Comparison of ENCODE assay signal across 27 cellular contexts in genomic region chr9:87181670-87182069, GRCh38.
DNase-seq lines count a peak whose midpoint lies in the region; ATAC-seq and TF ChIP-seq lines count a peak whose summit lies in the region.
"Had no signal": no experiment of that assay in that cellular context is flagged by ENCODE, and none has a peak within 500 bp of the region (broad histone marks: within the 10 kb centered on the region; RNA-seq: fewer than 3 reads in every experiment).

No MANE protein-coding gene starts in this region.

- no peak for TF ChIP-seq CTCF in GM12864 (IDR thresholded peaks at IDR 0.05; ENCODE audit: low read depth, low read length, missing control alignments)
- no peak for TF ChIP-seq CTCF in suprapubic skin (IDR thresholded peaks at IDR 0.05)
- no peak for TF ChIP-seq CTCF in stomach (IDR thresholded peaks at IDR 0.05)

- TF ChIP-seq POLR2A in erythroblast (IDR thresholded peaks at IDR 0.05; ENCODE audit: low read length) (no peak), suprapubic skin (IDR thresholded peaks at IDR 0.05) (no peak), stomach (IDR thresholded peaks at IDR 0.05) (no peak)

- intact Hi-C loops in stomach (cut with DNase I; ENCODE audit: low total_unique reads) = no loop called here

- H3K27ac ChIP-seq in suprapubic skin (no peak overlapping the region), stomach (no peak overlapping the region)
- H3K27ac ChIP-seq: adrenal gland, dorsolateral prefrontal cortex, pancreas had no signal

- peak; percentile 64 for ATAC-seq in GM18868 (IDR thresholded peaks at IDR 0.05; ENCODE audit: unreplicated experiment)
- peak; percentile 56 for ATAC-seq in GM21723 (IDR thresholded peaks at IDR 0.05; ENCODE audit: unreplicated experiment)
- ATAC-seq: activated CD8-positive, alpha-beta memory T cell treated with anti-CD3 and anti-CD28 coated beads, Interleukin-2, amount 10 ng/mL, durations not matched to agents 7 days and 5 days; GM23338; pancreas had no signal

- H3K9me3 ChIP-seq in suprapubic skin (no peaks in the 10 kb centered on the region), stomach (peaks cover 0 to 6% (median 0%) of the 10 kb centered on the region in 4 donors)
- H3K9me3 ChIP-seq: adrenal gland, pancreas had no signal

- no peaks in the 10 kb centered on the region for H3K27me3 ChIP-seq in suprapubic skin
- no peaks in the 10 kb centered on the region for H3K27me3 ChIP-seq in stomach
- H3K27me3 ChIP-seq: adrenal gland, pancreas had no signal

- H3K4me1 ChIP-seq in suprapubic skin (peaks cover 4% of the 10 kb centered on the region), stomach (no peaks in the 10 kb centered on the region)
- H3K4me1 ChIP-seq: adrenal gland, pancreas had no signal

- H3K4me3 ChIP-seq in GM12864 (ENCODE audit: low read depth, low read length) = no peak overlapping the region
- H3K4me3 ChIP-seq in suprapubic skin = no peak overlapping the region
- no peak overlapping the region for H3K4me3 ChIP-seq in stomach
- H3K4me3 ChIP-seq: adrenal gland, dorsolateral prefrontal cortex, GM23338, pancreas, skin epidermis had no signal

- 95% methylated on average over 1 of the region's 1 CpG for WGBS in suprapubic skin
- WGBS in stomach, 5 donors = 33 to 54% (median 45%) methylated on average over 1 of the region's 1 CpG

- TF ChIP-seq EP300 in suprapubic skin (IDR thresholded peaks at IDR 0.05) (no peak), stomach (IDR thresholded peaks at IDR 0.05) (no peak)

- peak; percentile 10 for DNase-seq in GM12864 (ENCODE audit: low read depth)
- peak; percentile 41 to 47 for DNase-seq in erythroblast (lab: John Stamatoyannopoulos, UW)
- no peak for DNase-seq in suprapubic skin (ENCODE audit: low spot score in 2 of 2)
- no peak for DNase-seq in stomach
- DNase-seq in C1 segment of cervical spinal cord (lab: John Stamatoyannopoulos, UW) = no peak
- DNase-seq in NCI-H187 treated with DMSO at 0.1 percent for 48 hours (lab: John Stamatoyannopoulos, UW) = no peak
- DNase-seq: activated B cell treated with CpG ODN at 0.5 μM for 24 hours; activated CD8-positive, alpha-beta memory T cell treated with anti-CD3 and anti-CD28 coated beads, Interleukin-2, amount 10 ng/mL, durations not matched to agents 7 days and 5 days; activated naive CD4-positive, alpha-beta T cell treated with anti-CD3 and anti-CD28 coated beads for 36 hours; adrenal gland; CD8-positive, alpha-beta memory T cell; cerebellar nuclear complex; DMS 273 treated with DMSO at 0.1 percent for 48 hours; dorsolateral prefrontal cortex; HFFc6; kidney glomerular epithelial cell; NCI-H1092; NCI-H187; NCI-H524 treated with DMSO at 0.1 percent for 48 hours; pancreas; retina; stimulated activated CD4-positive, alpha-beta T cell treated with anti-CD3 and anti-CD28 coated beads, Interleukin-1b, Interleukin-23, amount 100 ng/mL, for 48 hours; T1000 had no signal

- no peaks in the 10 kb centered on the region for H3K36me3 ChIP-seq in suprapubic skin
- no peaks in the 10 kb centered on the region for H3K36me3 ChIP-seq in stomach
- H3K36me3 ChIP-seq: adrenal gland, pancreas had no signal

Comparison
In these comparisons a context has a peak if more than half of its experiments do, and no peak if none do; other contexts are left out.
1. DNase-seq: peak in GM12864 (single experiment) and erythroblast (2 of 2); none in suprapubic skin (0 of 2), stomach (single experiment), C1 segment of cervical spinal cord (0 of 14) and NCI-H187 treated with DMSO at 0.1 percent for 48 hours (single experiment).